Comparison of ENCODE assay signal across 1 cellular context in the genomic region with DNA sequence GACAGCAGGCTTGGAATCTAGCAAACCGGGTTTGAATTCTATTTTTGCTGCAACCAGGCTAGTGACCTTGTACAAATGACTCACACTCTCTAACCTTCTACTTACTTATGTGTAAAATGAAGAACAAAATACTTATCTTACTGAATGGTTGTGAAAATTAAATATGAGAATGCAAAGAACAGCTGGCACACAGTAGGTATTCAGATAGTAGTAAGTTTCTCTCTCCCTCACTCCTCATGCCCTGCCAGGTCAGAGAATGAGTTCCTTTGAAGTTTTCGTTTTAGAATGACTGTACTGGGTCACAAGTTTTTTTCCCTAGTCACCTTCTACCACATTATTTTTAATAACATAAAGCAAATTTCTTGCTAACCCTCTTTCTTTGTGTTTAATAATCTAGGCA.
TF ChIP-seq lines count a peak whose summit lies in the region.

No MANE protein-coding gene starts in this region.

TF ChIP-seq in HepG2, 621 proteins besides CTCF, POLR2A, EP300 and RAD21:
- TF ChIP-seq ZKSCAN1 (IDR thresholded peaks at IDR 0.05; ENCODE audit: low read length): peak; percentile 70
- TF ChIP-seq, protein P1, sequence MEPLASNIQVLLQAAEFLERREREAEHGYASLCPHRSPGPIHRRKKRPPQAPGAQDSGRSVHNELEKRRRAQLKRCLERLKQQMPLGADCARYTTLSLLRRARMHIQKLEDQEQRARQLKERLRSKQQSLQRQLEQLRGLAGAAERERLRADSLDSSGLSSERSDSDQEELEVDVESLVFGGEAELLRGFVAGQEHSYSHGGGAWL (CRISPR knock-in tag; IDR thresholded peaks at IDR 0.05): no peak
